23 cellular contexts compared by ENCODE assay signal in genomic region chr1:212549503-212550017, GRCh38.
"Had no signal": no experiment of that assay in that cellular context is flagged by ENCODE, and none has a peak within 500 bp of the region (broad histone marks: within the 10 kb centered on the region; RNA-seq: fewer than 3 reads in every experiment).

No MANE protein-coding gene starts in this region.

- ATAC-seq: esophagus mucosa; heart left ventricle; left colon; left ventricle myocardium superior; pancreas; right cardiac atrium; stimulated activated naive CD8-positive, alpha-beta T cell treated with anti-CD3 and anti-CD28 coated beads, Interleukin-15, Interleukin-2, amounts not matched to agents 100 U/mL and 50 U/mL, for 24 hours had no signal

- H3K4me3 ChIP-seq: heart left ventricle, lung, pancreas, suprapubic skin, thyroid gland, upper lobe of left lung, uterus had no signal

- H3K9me3 Mint-ChIP-seq: nephron had no signal

- H3K4me1 Mint-ChIP-seq: naive B cell, nephron had no signal

- H3K36me3 ChIP-seq: heart left ventricle, pancreas, suprapubic skin, thyroid gland, upper lobe of left lung, uterus had no signal

- DNase-seq: effector memory CD4-positive, alpha-beta T cell; heart left ventricle; left colon; left ventricle myocardium superior; mesendoderm; naive B cell; occipital lobe; pancreas; right cardiac atrium; small intestine; stimulated activated CD4-positive, alpha-beta T cell treated with anti-CD3 and anti-CD28 coated beads, Interleukin-12 subunit alpha, Interleukin-12 subunit beta, amount 100 ng/mL, for 4 hours; stimulated activated CD4-positive, alpha-beta T cell treated with anti-CD3 and anti-CD28 coated beads, Interleukin-2, amount 100 ng/mL, for 48 hours; stimulated activated naive CD8-positive, alpha-beta T cell treated with anti-CD3 and anti-CD28 coated beads, Interleukin-15, Interleukin-2, amounts not matched to agents 100 U/mL and 50 U/mL, for 24 hours; thyroid gland; upper lobe of left lung; uterus had no signal

- H3K9me3 ChIP-seq: heart left ventricle, pancreas, suprapubic skin, thyroid gland, upper lobe of left lung, uterus had no signal

- H3K4me3 Mint-ChIP-seq: naive B cell, nephron had no signal

- H3K36me3 Mint-ChIP-seq: naive B cell had no signal

- H3K27ac Mint-ChIP-seq: nephron, progenitor cell of endocrine pancreas had no signal

- FAIRE-seq: endometrium, frontal cortex, pancreas, small intestine had no signal

- H3K4me1 ChIP-seq: pancreas, upper lobe of left lung, uterus had no signal

- H3K27me3 ChIP-seq: heart left ventricle, pancreas, suprapubic skin, thyroid gland, upper lobe of left lung, uterus had no signal

- H3K27ac ChIP-seq: heart left ventricle, pancreas, suprapubic skin, thyroid gland, upper lobe of left lung, uterus had no signal
